8 cellular contexts compared by ENCODE assay signal in the genomic region with DNA sequence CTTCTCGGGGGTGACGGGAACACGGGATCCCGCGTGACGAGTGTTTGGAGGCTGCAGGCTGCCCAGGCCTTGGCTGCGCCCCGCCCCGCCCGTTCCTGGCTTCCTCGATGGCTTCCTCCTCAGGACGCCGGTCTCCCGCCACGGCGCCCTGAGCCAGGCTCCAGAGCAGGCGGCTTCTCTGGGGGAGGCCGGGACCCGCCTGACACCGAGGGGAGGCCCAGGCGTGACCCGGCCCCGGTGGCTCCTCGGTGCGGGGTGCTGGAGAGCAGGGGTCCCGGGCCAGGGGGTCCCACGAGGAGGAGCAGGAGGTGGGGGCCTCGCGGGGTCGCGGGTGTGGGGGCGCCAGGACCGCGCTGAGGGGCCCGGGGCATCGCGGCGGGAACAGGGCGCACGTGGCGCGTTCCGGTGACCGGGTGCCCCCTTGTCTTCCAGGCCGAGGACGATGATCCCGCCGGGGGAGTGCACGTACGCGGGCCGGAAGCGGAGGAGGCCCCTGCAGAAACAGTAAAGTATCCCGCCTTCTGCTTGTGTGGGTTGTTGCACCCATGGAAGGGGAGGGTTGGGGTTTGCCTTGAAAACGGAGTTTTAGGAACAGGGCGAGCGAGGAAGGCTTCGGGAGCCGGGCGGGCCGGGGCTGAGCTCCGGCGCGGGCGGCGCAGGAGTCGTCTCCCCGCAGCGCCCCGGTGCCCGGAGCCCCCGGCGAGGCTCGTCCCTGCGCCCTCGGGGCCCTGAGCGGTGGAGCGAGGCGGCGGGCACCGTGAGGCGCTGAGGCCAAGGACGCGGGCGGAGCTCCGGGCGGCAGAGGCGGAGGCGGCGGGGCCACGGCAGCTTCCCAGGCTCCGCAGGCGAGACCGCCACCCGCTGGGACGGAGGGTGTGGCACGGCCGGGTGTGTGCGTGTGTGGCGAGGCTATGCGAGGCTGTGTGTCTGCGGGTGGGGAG. TPM values are rescaled to one million over a fixed set of nuclear protein-coding genes. Genes with fewer than 3 reads are reported as not detected.
DNase-seq lines count a peak whose midpoint lies in the region; ATAC-seq and TF ChIP-seq lines count a peak whose summit lies in the region.

No MANE protein-coding gene starts in this region.

- H3K4me1 ChIP-seq in iPS DF 6.9 (ENCODE audit: control insufficient read depth, insufficient read depth, low read length) (peaks cover 7% of the 10 kb centered on the region), spleen (peaks cover 0 to 20% (median 5%) of the 10 kb centered on the region in 6 donors), HAP-1 (no peaks in the 10 kb centered on the region)

- no peaks in the 10 kb centered on the region for H3K9me3 ChIP-seq in iPS DF 6.9 (ENCODE audit: control insufficient read depth, insufficient read depth, low read length)
- no peaks in the 10 kb centered on the region for H3K9me3 ChIP-seq in spleen
- H3K9me3 ChIP-seq in HAP-1, result no peaks in the 10 kb centered on the region

- in situ Hi-C loops in HAP-1 (cut with MboI; ENCODE audit: low sequenced_read_pairs), result no loop called here

- no peak overlapping the region for H3K27ac ChIP-seq in iPS DF 6.9 (ENCODE audit: low read length)
- H3K27ac ChIP-seq in spleen, result peak overlapping the region in 6 of 8 donors; percentile 51 to 77 (median 64)

- no peak for TF ChIP-seq POLR2A in spleen (IDR thresholded peaks at IDR 0.05)

- H3K36me3 ChIP-seq in BJ (ENCODE audit: control insufficient read depth, insufficient read depth, low read length) (peaks cover 9% of the 10 kb centered on the region), iPS DF 6.9 (ENCODE audit: control insufficient read depth, insufficient read depth, low read length) (no peaks in the 10 kb centered on the region), spleen (no peaks in the 10 kb centered on the region), HAP-1 (replicated peaks) (no peaks in the 10 kb centered on the region)

- TF ChIP-seq CTCF in BJ (IDR thresholded peaks at IDR 0.05; ENCODE audit: insufficient read depth, low read depth, low read length) (no peak), spleen (IDR thresholded peaks at IDR 0.05 in 8 of 11, conservative IDR thresholded peaks at IDR 0.05 in 3 of 11) (no peak)

- intact Hi-C loops in spleen (cut with DNase I; ENCODE audit: low total_unique reads), result no loop called here

- WGBS in iPS DF 6.9 (ENCODE audit: insufficient coverage, insufficient read length), result no CpG with 5 or more reads among the region's 102 CpGs
- 20 to 41% (median 23%) methylated on average over 53 to 102 of the region's 102 CpGs for WGBS in spleen, 5 donors

- CTCF ChIA-PET in BJ (lab: Yijun Ruan, JAX), result interaction anchor here (0.7 to 1.7 kb wide), 4 partner anchors 12 to 87 kb away, joined by 3 to 4 read pairs (median 3); no protein-coding TSS in a partner anchor

- POLR2A ChIA-PET in BJ (lab: Charles Lee), result no interaction called here

- peak; percentile 48 for ATAC-seq in GM21529 (IDR thresholded peaks at IDR 0.05; ENCODE audit: unreplicated experiment)

- DNase-seq in BJ (ENCODE audit: low read depth) (no peak), NCI-H69 (lab: John Stamatoyannopoulos, UW) (peak; percentile 88), amniotic stem cell (lab: John Stamatoyannopoulos, UW) (peak; percentile 51), iPS DF 6.9 (ENCODE audit: low read depth, low spot score) (no peak), spleen (no peak), HAP-1 (ENCODE audit: low spot score in 2 of 2) (no peak), T1000 (lab: John Stamatoyannopoulos, UW) (no peak)

- H3K4me3 ChIP-seq in BJ (ENCODE audit: low read depth, low read length), result peak overlapping the region; percentile 41
- peak overlapping the region; percentile 11; the same call in 1 of the 2 replicates for H3K4me3 ChIP-seq in iPS DF 6.9 (ENCODE audit: low read length)
- H3K4me3 ChIP-seq in spleen, result peak overlapping the region; percentile 12 to 66 (median 32)
- H3K4me3 ChIP-seq in HAP-1, result no peak overlapping the region

- no peaks in the 10 kb centered on the region; the same call in 1 of the 2 replicates for H3K27me3 ChIP-seq in BJ (ENCODE audit: control insufficient read depth, insufficient read depth, low read length)
- peaks cover 2% of the 10 kb centered on the region; the same call in 1 of the 2 replicates for H3K27me3 ChIP-seq in iPS DF 6.9 (ENCODE audit: control insufficient read depth, insufficient read depth, low read length)
- peaks cover 0 to 42% (median 6%) of the 10 kb centered on the region in 7 donors for H3K27me3 ChIP-seq in spleen (replicated peaks in 1 of 7)
- no peaks in the 10 kb centered on the region for H3K27me3 ChIP-seq in HAP-1 (ENCODE audit: low read depth)

RNA-seq across cellular contexts. Expression of a gene that starts 22.2 kb away (rescaled TPM):
- 25.2 and 36.4 TPM in 2 replicates for polyA plus RNA-seq in BJ (2011; rRNA removed)
- 26.4 and 28.5 TPM in 2 replicates for polyA minus RNA-seq in BJ (2011; rRNA and poly(A)+ RNA removed)
- total RNA-seq in spleen, result 10 to 100 TPM; 11.2 to 28.5 (median 14.0) TPM
- polyA plus RNA-seq in spleen, result 1 to 10 TPM in 2 of 3 donors, under 1 TPM in 1; 0.96 to 5.4 (median 2.8) TPM

Comparison
In these comparisons a context has a peak if more than half of its experiments do, and no peak if none do; other contexts are left out.
1. DNase-seq: peak in NCI-H69 (single experiment) and amniotic stem cell (single experiment); none in BJ (single experiment), iPS DF 6.9 (single experiment), spleen (single experiment), HAP-1 (0 of 2) and T1000 (single experiment).